Comparison of ENCODE assay signal across 8 cellular contexts in the genomic region with DNA sequence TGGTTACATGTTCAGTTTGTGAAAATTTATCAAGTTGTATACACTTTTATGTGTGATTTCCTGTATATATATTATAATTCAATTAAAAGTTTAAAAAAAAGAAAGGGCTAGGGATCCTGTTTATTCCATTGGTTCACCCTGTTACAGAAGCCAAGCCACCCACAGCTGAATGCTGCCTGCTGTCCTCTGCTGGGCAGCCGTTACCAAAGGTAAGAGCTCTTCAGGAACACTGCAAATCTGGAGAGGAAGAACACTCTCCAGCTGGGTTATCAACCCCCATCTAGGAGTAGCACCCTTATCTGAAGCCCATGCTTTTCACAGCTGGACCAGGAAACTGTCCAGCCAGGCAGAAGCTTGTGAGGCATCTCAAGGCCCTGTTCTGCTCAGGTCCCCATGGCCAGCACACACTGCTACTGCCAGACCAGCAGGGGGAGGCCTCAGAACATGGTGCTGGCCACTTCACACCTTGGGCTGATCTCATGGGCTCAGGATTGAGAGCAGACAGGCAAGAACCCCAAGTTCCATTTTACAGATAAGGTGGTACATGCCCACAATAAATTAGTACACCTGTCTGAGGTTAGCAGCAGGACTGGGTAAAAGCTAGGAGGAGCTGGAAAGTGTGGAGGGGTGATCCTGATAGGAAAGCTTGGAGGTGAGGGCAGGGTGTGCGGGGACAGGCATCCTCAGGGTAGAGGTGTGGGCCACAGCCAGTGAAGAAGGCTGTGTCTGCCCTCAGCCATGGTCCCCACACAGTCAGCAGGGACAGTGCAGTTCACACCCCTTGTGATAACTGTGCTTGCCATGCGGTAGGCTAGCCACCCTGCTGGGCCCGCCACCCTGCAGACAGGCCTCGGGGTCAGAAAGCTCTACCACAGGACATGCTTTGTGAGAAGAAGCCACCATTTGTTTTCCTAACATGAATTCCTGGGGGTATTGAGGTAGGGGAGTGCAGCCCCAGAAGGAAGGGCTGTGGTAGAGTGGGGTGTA. TPM values are rescaled to one million over a fixed set of nuclear protein-coding genes. Genes with fewer than 3 reads are reported as not detected.
DNase-seq lines count a peak whose midpoint lies in the region; ATAC-seq and TF ChIP-seq lines count a peak whose summit lies in the region.

No MANE protein-coding gene starts in this region.

- intact Hi-C loops in body of pancreas (cut with DNase I): loop anchor here (10.0 kb wide), 1 partner anchor 134 kb away; no protein-coding TSS in a partner anchor

- 89 to 95% methylated on average over 5 of the region's 5 CpGs for WGBS in body of pancreas, 2 donors

- peak overlapping the region; percentile 50; the same call in 1 of the 2 replicates for H3K4me2 ChIP-seq in KMS-11

- TF ChIP-seq CTCF in KMS-11 (conservative IDR thresholded peaks at IDR 0.05; ENCODE audit: low read depth, low read length) (peak; percentile 54), body of pancreas (IDR thresholded peaks at IDR 0.05) (peak in 6 of 7 experiments; percentile 26 to 68 (median 54)), kidney epithelial cell (IDR thresholded peaks at IDR 0.05; ENCODE audit: insufficient read depth, low read length, poor library complexity, severe bottlenecking) (peak; percentile 91)

- no peak for TF ChIP-seq POLR2A in body of pancreas (IDR thresholded peaks at IDR 0.05)

- H3K4me3 ChIP-seq in KMS-11 (IDR thresholded peaks at IDR 0.05; ENCODE audit: insufficient read depth, low read depth, low read length) (no peak overlapping the region), body of pancreas (no peak overlapping the region), kidney epithelial cell (ENCODE audit: low read depth, low read length) (no peak overlapping the region)

- no peaks in the 10 kb centered on the region for H3K79me2 ChIP-seq in KMS-11 (ENCODE audit: insufficient read depth, low read depth)

- no peaks in the 10 kb centered on the region for H3K9me3 ChIP-seq in body of pancreas

- H3K27ac ChIP-seq in KMS-11 (peak overlapping the region; percentile 77), body of pancreas (no peak overlapping the region)

- DNase-seq in DMS79 treated with DMSO at 0.1 percent for 48 hours (lab: John Stamatoyannopoulos, UW) (peak; percentile 39), T-helper 1 cell (peak in 4 of 5 donors; percentile 16 to 57 (median 27)), body of pancreas (peak; percentile 39 to 64 (median 57)), kidney epithelial cell (ENCODE audit: low read depth) (no peak), GF-D8 (lab: John Stamatoyannopoulos, UW) (no peak), dedifferentiated amniotic fluid mesenchymal stem cell (ENCODE audit: extremely low spot score) (no peak)
- peak; percentile 6 to 8 for DNase-seq in stimulated activated CD8-positive, alpha-beta memory T cell treated with anti-CD3 and anti-CD28 coated beads, Interleukin-15, amount 100 ng/mL, for 48 hours (ENCODE audit: low read depth in 2 of 2)

- H3K36me3 ChIP-seq in KMS-11 (ENCODE audit: insufficient read depth): no peaks in the 10 kb centered on the region
- peaks cover 0 to 2% of the 10 kb centered on the region in 2 donors for H3K36me3 ChIP-seq in body of pancreas (replicated peaks in 1 of 2; ENCODE audit: insufficient read depth in 1 of 2, low read depth in 2 of 2)
- no peaks in the 10 kb centered on the region for H3K36me3 ChIP-seq in kidney epithelial cell (ENCODE audit: control insufficient read depth, insufficient read depth, low read length)

- H2AFZ ChIP-seq in KMS-11 (ENCODE audit: low read depth): no peak overlapping the region

- no peaks in the 10 kb centered on the region for H4K20me1 ChIP-seq in KMS-11 (ENCODE audit: insufficient read depth)

- peak; percentile 66 for ATAC-seq in body of pancreas

- H3K4me1 ChIP-seq in KMS-11 (ENCODE audit: low read depth, poor library complexity, severe bottlenecking) (peaks cover 60% of the 10 kb centered on the region), body of pancreas (no peaks in the 10 kb centered on the region)

- H3K27me3 ChIP-seq in KMS-11 (ENCODE audit: insufficient read depth, low read depth) (no peaks in the 10 kb centered on the region), body of pancreas (no peaks in the 10 kb centered on the region), kidney epithelial cell (ENCODE audit: control insufficient read depth, insufficient read depth, low read length) (no peaks in the 10 kb centered on the region)

- H3K9ac ChIP-seq in KMS-11: peak overlapping the region; percentile 23; the same call in 1 of the 2 replicates

RNA-seq across cellular contexts. Expression of gene SREBF1, which starts 54.3 kb away (rescaled TPM):
- total RNA-seq in body of pancreas: 10 to 100 TPM; 22.3 to 88.0 TPM
- total RNA-seq in kidney epithelial cell: 83.0 and 88.2 TPM in 2 replicates

Comparison
In these comparisons a context has a peak if more than half of its experiments do, and no peak if none do; other contexts are left out.
1. DNase-seq: peak in DMS79 treated with DMSO at 0.1 percent for 48 hours (single experiment), T-helper 1 cell (4 of 5), body of pancreas (4 of 4) and stimulated activated CD8-positive, alpha-beta memory T cell treated with anti-CD3 and anti-CD28 coated beads, Interleukin-15, amount 100 ng/mL, for 48 hours (2 of 2); none in kidney epithelial cell (single experiment), GF-D8 (single experiment) and dedifferentiated amniotic fluid mesenchymal stem cell (single experiment).
2. Peak in every context shown above with its lines, with median percentiles within 50 percentile points of each other: CTCF ChIP-seq.